ENCODE assay signal across 21 cellular contexts in genomic region chr15:45668386-45668785, GRCh38. TPM values are rescaled to one million over a fixed set of nuclear protein-coding genes. Genes with fewer than 3 reads are reported as not detected.
DNase-seq lines count a peak whose midpoint lies in the region; ATAC-seq, FAIRE-seq and TF ChIP-seq lines count a peak whose summit lies in the region.
"Had no signal": no experiment of that assay in that cellular context is flagged by ENCODE, and none has a peak within 500 bp of the region (broad histone marks: within the 10 kb centered on the region; RNA-seq: fewer than 3 reads in every experiment).

No MANE protein-coding gene starts in this region.

- no peak overlapping the region for H4K91ac ChIP-seq in neuronal stem cell (ENCODE audit: low read depth, low read length, poor library complexity)

- H3K27ac Mint-ChIP-seq in activated CD4-positive, alpha-beta T cell treated with anti-CD3 and anti-CD28 coated beads, Interleukin-2, amount 10 ng/mL, durations not matched to agents 7 days and 5 days = peak overlapping the region; percentile 46
- H3K27ac Mint-ChIP-seq: CD4-positive, alpha-beta T cell; IgD-negative memory B cell had no signal

- no peak overlapping the region for H3K14ac ChIP-seq in neuronal stem cell (ENCODE audit: low read length)

- no peak overlapping the region for H3K4me3 Mint-ChIP-seq in activated CD4-positive, alpha-beta T cell treated with anti-CD3 and anti-CD28 coated beads, Interleukin-2, amount 10 ng/mL, durations not matched to agents 7 days and 5 days
- H3K4me3 Mint-ChIP-seq: CD4-positive, alpha-beta T cell; IgD-negative memory B cell had no signal

- no peaks in the 10 kb centered on the region for H3K79me1 ChIP-seq in neuronal stem cell (ENCODE audit: low read depth, low read length)

- H3K4me3 ChIP-seq in left lung (no peak overlapping the region), neutrophil (ENCODE audit: low read depth in 1 of 2, low read length in 1 of 2) (no peak overlapping the region), ovary (no peak overlapping the region), neuronal stem cell (ENCODE audit: low read length in 2 of 2) (no peak overlapping the region)
- H3K4me3 ChIP-seq: A549 had no signal

- WGBS in ovary, 3 donors = 93 to 98% (median 94%) methylated on average over 6 of the region's 6 CpGs
- WGBS in neuronal stem cell (ENCODE audit: extremely low coverage in 2 of 2, insufficient read length in 2 of 2, insufficient replicate concordance in 1 of 2), 2 donors = no CpG with 5 or more reads among the region's 6 CpGs

- no peak overlapping the region for H2AFZ ChIP-seq in neuronal stem cell (ENCODE audit: low read length)

- peaks cover 8% of the 10 kb centered on the region for H3K4me1 Mint-ChIP-seq in activated CD4-positive, alpha-beta T cell treated with anti-CD3 and anti-CD28 coated beads, Interleukin-2, amount 10 ng/mL, durations not matched to agents 7 days and 5 days

- no peak for TF ChIP-seq CTCF in left lung (IDR thresholded peaks at IDR 0.05)
- no peak for TF ChIP-seq CTCF in neutrophil (IDR thresholded peaks at IDR 0.05)
- TF ChIP-seq CTCF in ovary (IDR thresholded peaks at IDR 0.05) = no peak

- TF ChIP-seq POLR2A in ovary (IDR thresholded peaks at IDR 0.05) = no peak
- no peak for TF ChIP-seq POLR2A in GM12892 (IDR thresholded peaks at IDR 0.05; ENCODE audit: low read depth, low read length)

- H3K27me3 Mint-ChIP-seq in activated CD4-positive, alpha-beta T cell treated with anti-CD3 and anti-CD28 coated beads, Interleukin-2, amount 10 ng/mL, durations not matched to agents 7 days and 5 days = no peaks in the 10 kb centered on the region
- H3K27me3 Mint-ChIP-seq: CD4-positive, alpha-beta T cell; IgD-negative memory B cell had no signal

- no peak for DNase-seq in activated CD4-positive, alpha-beta T cell treated with anti-CD3 and anti-CD28 coated beads, Interleukin-2, amount 10 ng/mL, durations not matched to agents 7 days and 5 days
- DNase-seq in activated CD4-positive, alpha-beta T cell treated with anti-CD3 and anti-CD28 coated beads for 4 hours = no peak
- DNase-seq in left lung = peak in 1 of 2 donors; percentile 55
- DNase-seq in ovary = no peak
- DNase-seq in GM12892 (ENCODE audit: insufficient read length) = no peak
- DNase-seq in neuronal stem cell (ENCODE audit: low spot score) = no peak
- DNase-seq: AML-193; Caco-2; CD4-positive, alpha-beta T cell; GOT3; H7 had no signal

- H2BK12ac ChIP-seq in neuronal stem cell (ENCODE audit: low read length) = no peak overlapping the region

- H2BK5ac ChIP-seq in neuronal stem cell (ENCODE audit: low read length) = no peak overlapping the region

- ATAC-seq in left lung = peak; percentile 83
- ATAC-seq: A549, HepG2 had no signal

- FAIRE-seq in GM12892 (lab: Jason Lieb, UNC) = no peak
- FAIRE-seq: A549, D721Med, G401.6, GM12891, GM18507, HepG2 had no signal

- no peak overlapping the region for H2BK15ac ChIP-seq in neuronal stem cell (ENCODE audit: low read length)

- H2AK5ac ChIP-seq in neuronal stem cell (ENCODE audit: low read depth, low read length) = no peak overlapping the region

- no peak for TF ChIP-seq EP300 in ovary (IDR thresholded peaks at IDR 0.05)

- H3K18ac ChIP-seq in neuronal stem cell (ENCODE audit: low read length) = no peak overlapping the region

- H3K23ac ChIP-seq in neuronal stem cell (ENCODE audit: low read depth, low read length, poor library complexity) = no peak overlapping the region

- no peak overlapping the region for H3K4me2 ChIP-seq in neuronal stem cell (ENCODE audit: insufficient read depth, low read length, poor library complexity, severe bottlenecking)
- H3K4me2 ChIP-seq: A549 had no signal

- no peak overlapping the region for H3K9ac ChIP-seq in neuronal stem cell (ENCODE audit: low read depth, low read length, poor library complexity)

- H3K27ac ChIP-seq in left lung (no peak overlapping the region), neutrophil (peak overlapping the region; percentile 14), ovary (no peak overlapping the region), neuronal stem cell (replicated peaks; ENCODE audit: low read length) (no peak overlapping the region)
- H3K27ac ChIP-seq: 22Rv1, A549, C4-2B had no signal

- H3K36me3 Mint-ChIP-seq in activated CD4-positive, alpha-beta T cell treated with anti-CD3 and anti-CD28 coated beads, Interleukin-2, amount 10 ng/mL, durations not matched to agents 7 days and 5 days (ENCODE audit: low read depth) = peaks cover 52% of the 10 kb centered on the region

- no peak overlapping the region for H4K8ac ChIP-seq in neuronal stem cell (ENCODE audit: low read depth, low read length)

- H3K9me3 ChIP-seq in left lung (no peaks in the 10 kb centered on the region), neutrophil (no peaks in the 10 kb centered on the region), ovary (no peaks in the 10 kb centered on the region), neuronal stem cell (replicated peaks in 1 of 2; ENCODE audit: control insufficient read depth in 2 of 2, insufficient read depth in 1 of 2, low read depth in 1 of 2, low read length in 2 of 2) (no peaks in the 10 kb centered on the region)
- H3K9me3 ChIP-seq: A549, Caco-2 had no signal

- no peak overlapping the region for H3K4ac ChIP-seq in neuronal stem cell (ENCODE audit: low read length)

- H3K4me1 ChIP-seq in left lung (peaks cover 8 to 17% of the 10 kb centered on the region in 2 donors), neutrophil (ENCODE audit: control insufficient read depth in 1 of 2, insufficient read depth in 1 of 2, low read depth in 1 of 2, low read length in 1 of 2) (peaks cover 0 to 3% of the 10 kb centered on the region in 2 experiments), ovary (ENCODE audit: insufficient read depth) (peaks cover 1% of the 10 kb centered on the region), neuronal stem cell (ENCODE audit: control insufficient read depth in 2 of 2, insufficient read depth in 1 of 2, low read depth in 1 of 2, low read length in 2 of 2) (no peaks in the 10 kb centered on the region)
- H3K4me1 ChIP-seq: A549, Caco-2 had no signal

- peaks cover 0 to 82% of the 10 kb centered on the region in 2 donors for H3K36me3 ChIP-seq in left lung
- H3K36me3 ChIP-seq in neutrophil = peaks cover 84% of the 10 kb centered on the region
- no peaks in the 10 kb centered on the region for H3K36me3 ChIP-seq in ovary
- H3K36me3 ChIP-seq in neuronal stem cell (replicated peaks in 1 of 2; ENCODE audit: control insufficient read depth in 2 of 2, insufficient read depth in 2 of 2, low read length in 2 of 2) = no peaks in the 10 kb centered on the region

- intact Hi-C loops in left lung (cut with DNase I) = no loop called here
- intact Hi-C loops in ovary (cut with DNase I) = no loop called here

- no peaks in the 10 kb centered on the region for H3K9me3 Mint-ChIP-seq in activated CD4-positive, alpha-beta T cell treated with anti-CD3 and anti-CD28 coated beads, Interleukin-2, amount 10 ng/mL, durations not matched to agents 7 days and 5 days
- H3K9me3 Mint-ChIP-seq: CD4-positive, alpha-beta T cell had no signal

- no peak overlapping the region for H2BK120ac ChIP-seq in neuronal stem cell (ENCODE audit: low read depth, low read length)

- H3K27me3 ChIP-seq in left lung = no peaks in the 10 kb centered on the region
- no peaks in the 10 kb centered on the region for H3K27me3 ChIP-seq in neutrophil
- H3K27me3 ChIP-seq in ovary = no peaks in the 10 kb centered on the region
- no peaks in the 10 kb centered on the region for H3K27me3 ChIP-seq in neuronal stem cell (ENCODE audit: control insufficient read depth in 3 of 3, insufficient read depth in 3 of 3, low read depth in 1 of 3, low read length in 3 of 3)

- POLR2A ChIA-PET in activated CD4-positive, alpha-beta T cell treated with anti-CD3 and anti-CD28 coated beads, Interleukin-2, amount 10 ng/mL, durations not matched to agents 7 days and 5 days (lab: Charles Lee) = no interaction called here

- CTCF ChIA-PET in activated CD4-positive, alpha-beta T cell treated with anti-CD3 and anti-CD28 coated beads, Interleukin-2, amount 10 ng/mL, durations not matched to agents 7 days and 5 days (lab: Charles Lee) = no interaction called here

RNA-seq across cellular contexts. Expression of gene SQOR, which starts 33.6 kb away (rescaled TPM):
- total RNA-seq in activated CD4-positive, alpha-beta T cell treated with anti-CD3 and anti-CD28 coated beads, Interleukin-2, amount 10 ng/mL, durations not matched to agents 7 days and 5 days = 10 to 100 TPM; 98.6 to 99.1 TPM
- 100 to 1,000 TPM in 1 of 2 donors, 10 to 100 TPM in 1; 79.2 to 116 TPM for total RNA-seq in left lung
- 10 to 100 TPM in 5 of 7 donors, 1 to 10 TPM in 2; 5.5 to 28.1 (median 11.3) TPM for total RNA-seq in ovary
- 10 to 100 TPM; 11.8 to 35.1 TPM for polyA plus RNA-seq in ovary
- polyA plus RNA-seq in GM12892 (2012; ENCODE audit: missing spikeins) = 38.4 TPM
- polyA plus RNA-seq in neuronal stem cell (2013, experiment 1 of 2) = 0.47 TPM
- polyA plus RNA-seq in neuronal stem cell (2013, experiment 2 of 2) = 0.48 TPM
